Comparison of ENCODE assay signal across 27 cellular contexts in genomic region chr7:1424041-1424440, GRCh38.
"Had no signal": no experiment of that assay in that cellular context is flagged by ENCODE, and none has a peak within 500 bp of the region (broad histone marks: within the 10 kb centered on the region; RNA-seq: fewer than 3 reads in every experiment).

No MANE protein-coding gene starts in this region.

- H3K36me3 ChIP-seq: stomach, suprapubic skin, thoracic aorta, thyroid gland, tibial artery, tibial nerve, transverse colon, upper lobe of left lung, upper lobe of right lung, uterus, vagina had no signal

- H3K4me1 ChIP-seq: testis, thyroid gland, tibial artery, transverse colon, upper lobe of left lung, upper lobe of right lung, uterus, vagina had no signal

- H3K27ac Mint-ChIP-seq: stimulated activated effector memory CD8-positive, alpha-beta T cell treated with anti-CD3 and anti-CD28 coated beads, Interleukin-12 subunit alpha, Interleukin-12 subunit beta, amount 100 ng/mL, for 72 hours; stimulated activated memory B cell treated with anti-CD40 and anti-IgM and Interleukin-4, amounts not matched to agents 10 μg/mL and 1 μg/mL and 100 μg/mL, for 72 hours; stimulated activated naive B cell treated with anti-CD40 and anti-IgM and Interleukin-4, amounts not matched to agents 10 μg/mL and 1 μg/mL and 100 μg/mL, for 72 hours; stimulated activated naive CD8-positive, alpha-beta T cell treated with anti-CD3 and anti-CD28 coated beads, Interleukin-15, Interleukin-2, amounts not matched to agents 100 ng/mL and 50 ng/mL, for 24 hours; type B pancreatic cell had no signal

- H3K4me3 ChIP-seq: stomach, suprapubic skin, testis, thoracic aorta, thyroid gland, tibial artery, tibial nerve, transverse colon, upper lobe of left lung, upper lobe of right lung, uterus, vagina had no signal

- H3K9me3 Mint-ChIP-seq: stimulated activated effector memory CD8-positive, alpha-beta T cell treated with anti-CD3 and anti-CD28 coated beads, Interleukin-12 subunit alpha, Interleukin-12 subunit beta, amount 100 ng/mL, for 72 hours; stimulated activated naive CD8-positive, alpha-beta T cell treated with anti-CD3 and anti-CD28 coated beads, Interleukin-15, Interleukin-2, amounts not matched to agents 100 ng/mL and 50 ng/mL, for 24 hours; type B pancreatic cell had no signal

- H3K27me3 ChIP-seq: testis, thyroid gland, uterus, vagina had no signal

- DNase-seq: stimulated activated CD4-positive, alpha-beta T cell treated with anti-CD3 and anti-CD28 coated beads, Interleukin-2, amount 100 ng/mL, for 24 hours; stimulated activated CD4-positive, alpha-beta T cell treated with anti-CD3 and anti-CD28 coated beads, Interleukin-2, amount 100 ng/mL, for 48 hours; stimulated activated CD4-positive, alpha-beta T cell treated with anti-CD3 and anti-CD28 coated beads, Interleukin-4, amount 100 ng/mL, for 1 hour; stimulated activated CD4-positive, alpha-beta T cell treated with anti-CD3 and anti-CD28 coated beads, Interleukin-4, amount 100 ng/mL, for 24 hours; stimulated activated CD4-positive, alpha-beta T cell treated with anti-CD3 and anti-CD28 coated beads, Interleukin-4, amount 100 ng/mL, for 4 hours; stimulated activated CD8-positive, alpha-beta memory T cell treated with anti-CD3 and anti-CD28 coated beads, Interleukin-4, amount 100 ng/mL, for 48 hours; stimulated activated naive B cell treated with anti-CD40 and anti-IgM and Interleukin-4, amounts not matched to agents 10 μg/mL and 1 μg/mL and 100 μg/mL, for 72 hours; stimulated activated naive CD4-positive, alpha-beta T cell; stimulated activated naive CD4-positive, alpha-beta T cell treated with Interleukin-2 at 50 U/mL for 16 hours; stomach; substantia nigra; testis; thyroid gland; tibial artery; transverse colon; trophoblast cell; upper lobe of right lung; uterus had no signal

- H3K4me1 Mint-ChIP-seq: stimulated activated memory B cell treated with anti-CD40 and anti-IgM and Interleukin-4, amounts not matched to agents 10 μg/mL and 1 μg/mL and 100 μg/mL, for 72 hours; stimulated activated naive B cell treated with anti-CD40 and anti-IgM and Interleukin-4, amounts not matched to agents 10 μg/mL and 1 μg/mL and 100 μg/mL, for 72 hours had no signal

- H3K27ac ChIP-seq: stomach, suprapubic skin, testis, thoracic aorta, thyroid gland, tibial artery, tibial nerve, transverse colon, upper lobe of left lung, upper lobe of right lung, uterus, vagina had no signal

- ATAC-seq: stimulated activated effector memory CD8-positive, alpha-beta T cell treated with anti-CD3 and anti-CD28 coated beads, Interleukin-12 subunit alpha, Interleukin-12 subunit beta, amount 100 ng/mL, for 72 hours; stimulated activated memory B cell treated with anti-CD40 and anti-IgM and Interleukin-4, amounts not matched to agents 10 μg/mL and 1 μg/mL and 100 μg/mL, for 72 hours; stimulated activated naive B cell treated with anti-CD40 and anti-IgM and Interleukin-4, amounts not matched to agents 10 μg/mL and 1 μg/mL and 100 μg/mL, for 72 hours; upper lobe of right lung had no signal

- H3K4me3 Mint-ChIP-seq: stimulated activated effector memory CD8-positive, alpha-beta T cell treated with anti-CD3 and anti-CD28 coated beads, Interleukin-12 subunit alpha, Interleukin-12 subunit beta, amount 100 ng/mL, for 72 hours; stimulated activated memory B cell treated with anti-CD40 and anti-IgM and Interleukin-4, amounts not matched to agents 10 μg/mL and 1 μg/mL and 100 μg/mL, for 72 hours; stimulated activated naive B cell treated with anti-CD40 and anti-IgM and Interleukin-4, amounts not matched to agents 10 μg/mL and 1 μg/mL and 100 μg/mL, for 72 hours; stimulated activated naive CD8-positive, alpha-beta T cell treated with anti-CD3 and anti-CD28 coated beads, Interleukin-15, Interleukin-2, amounts not matched to agents 100 ng/mL and 50 ng/mL, for 24 hours; type B pancreatic cell had no signal

- H3K9me3 ChIP-seq: stomach, suprapubic skin, testis, thoracic aorta, thyroid gland, tibial artery, tibial nerve, transverse colon, upper lobe of left lung, upper lobe of right lung, uterus, vagina had no signal
